18 cellular contexts compared by ENCODE assay signal in genomic region chr6:110173506-110174132, GRCh38. TPM values are rescaled to one million over a fixed set of nuclear protein-coding genes. Genes with fewer than 3 reads are reported as not detected.
A peak's percentile ranks its signal among the peaks of the same experiment; 100 is the strongest.
DNase-seq lines count a peak whose midpoint lies in the region; ATAC-seq and TF ChIP-seq lines count a peak whose summit lies in the region.
"Had no signal": no experiment of that assay in that cellular context is flagged by ENCODE, and none has a peak within 500 bp of the region (broad histone marks: within the 10 kb centered on the region; RNA-seq: fewer than 3 reads in every experiment).

No MANE protein-coding gene starts in this region.

- peaks cover 100% of the 10 kb centered on the region for H3K79me2 ChIP-seq in GM23338 (replicated peaks; ENCODE audit: insufficient read depth)

- no peaks in the 10 kb centered on the region for H3K9me2 ChIP-seq in GM23338 (ENCODE audit: insufficient read depth)

- peaks cover 47% of the 10 kb centered on the region for H3K4me1 ChIP-seq in GM23338 (ENCODE audit: insufficient read depth)
- peaks cover 0 to 5% (median 4%) of the 10 kb centered on the region in 4 donors for H3K4me1 ChIP-seq in upper lobe of left lung

- peak overlapping the region; percentile 2; the same call in 1 of the 2 replicates for H3K27ac Mint-ChIP-seq in GM23338
- H3K27ac Mint-ChIP-seq: activated T-helper 17 cell treated with anti-CD3 and anti-CD28 coated beads, Interleukin-2, amount 50 U/mL, for 72 hours; stimulated activated memory B cell treated with anti-CD40 and anti-IgM and Interleukin-4, amounts not matched to agents 10 μg/mL and 1 μg/mL and 100 μg/mL, for 72 hours had no signal

- TF ChIP-seq POLR2A in upper lobe of left lung (IDR thresholded peaks at IDR 0.05) = no peak
- TF ChIP-seq POLR2A in GM18505 (IDR thresholded peaks at IDR 0.05; ENCODE audit: borderline replicate concordance, extremely low read depth, insufficient read depth, insufficient read length) = no peak

- no peaks in the 10 kb centered on the region for H3K27me3 Mint-ChIP-seq in GM23338 (ENCODE audit: insufficient read depth, low read depth, poor library complexity)
- H3K27me3 Mint-ChIP-seq: stimulated activated memory B cell treated with anti-CD40 and anti-IgM and Interleukin-4, amounts not matched to agents 10 μg/mL and 1 μg/mL and 100 μg/mL, for 72 hours had no signal

- no peaks in the 10 kb centered on the region for H3K36me3 ChIP-seq in GM23338 (ENCODE audit: insufficient read depth)
- H3K36me3 ChIP-seq in upper lobe of left lung = no peaks in the 10 kb centered on the region
- H3K36me3 ChIP-seq: esophagus muscularis mucosa, MG63, right atrium auricular region, tibial artery had no signal

- no peak overlapping the region for H3K4me3 Mint-ChIP-seq in GM23338
- H3K4me3 Mint-ChIP-seq: activated T-helper 17 cell treated with anti-CD3 and anti-CD28 coated beads, Interleukin-2, amount 50 U/mL, for 72 hours; stimulated activated memory B cell treated with anti-CD40 and anti-IgM and Interleukin-4, amounts not matched to agents 10 μg/mL and 1 μg/mL and 100 μg/mL, for 72 hours had no signal

- H3K9me3 Mint-ChIP-seq in GM23338 = no peaks in the 10 kb centered on the region
- H3K9me3 Mint-ChIP-seq: activated T-helper 17 cell treated with anti-CD3 and anti-CD28 coated beads, Interleukin-2, amount 50 U/mL, for 72 hours; stimulated activated memory B cell treated with anti-CD40 and anti-IgM and Interleukin-4, amounts not matched to agents 10 μg/mL and 1 μg/mL and 100 μg/mL, for 72 hours had no signal

- H3K27ac ChIP-seq in GM23338 (ENCODE audit: low read depth) = no peak overlapping the region
- peak overlapping the region; percentile 19 for H3K27ac ChIP-seq in substantia nigra (ENCODE audit: low read depth, low read length, poor library complexity, severe bottlenecking)
- no peak overlapping the region for H3K27ac ChIP-seq in upper lobe of left lung
- H3K27ac ChIP-seq: esophagus muscularis mucosa, right atrium auricular region, RWPE1, tibial artery had no signal

- TF ChIP-seq CTCF in GM23338 (conservative IDR thresholded peaks at IDR 0.05; ENCODE audit: low read depth in 2 of 2) (no peak), epithelial cell of esophagus (IDR thresholded peaks at IDR 0.05; ENCODE audit: insufficient read depth, low read depth, low read length, missing control alignments) (no peak), upper lobe of left lung (IDR thresholded peaks at IDR 0.05) (no peak)

- ATAC-seq in GM23338 (peak; percentile 66), upper lobe of left lung (ENCODE audit: low FRiP score in 2 of 2) (no peak), GM18505 (IDR thresholded peaks at IDR 0.05; ENCODE audit: unreplicated experiment) (no peak)
- ATAC-seq: activated T-helper 17 cell treated with anti-CD3 and anti-CD28 coated beads, Interleukin-2, amount 50 U/mL, for 72 hours; left ventricle myocardium superior; stimulated activated memory B cell treated with anti-CD40 and anti-IgM and Interleukin-4, amounts not matched to agents 10 μg/mL and 1 μg/mL and 100 μg/mL, for 72 hours had no signal

- H3K4me3 ChIP-seq in GM23338 = no peak overlapping the region
- no peak overlapping the region for H3K4me3 ChIP-seq in epithelial cell of esophagus (ENCODE audit: low read length)
- H3K4me3 ChIP-seq in upper lobe of left lung = no peak overlapping the region
- H3K4me3 ChIP-seq: esophagus muscularis mucosa, MG63, right atrium auricular region, tibial artery had no signal

- DNase-seq in GM23338 (ENCODE audit: low spot score) (peak; percentile 35), SK-N-DZ (ENCODE audit: low spot score) (peak; percentile 59), epithelial cell of esophagus (ENCODE audit: low read depth) (peak; percentile 2), substantia nigra (lab: John Stamatoyannopoulos, UW) (peak in 1 of 49 donors; percentile 18), upper lobe of left lung (no peak), inferior parietal cortex (ENCODE audit: extremely low spot score) (no peak), NCI-H774 (lab: John Stamatoyannopoulos, UW) (no peak)
- DNase-seq: activated CD4-positive, alpha-beta T cell treated with anti-CD3 and anti-CD28 coated beads for 48 hours; left ventricle myocardium superior; MG63; occipital lobe; tibial artery had no signal

- no peaks in the 10 kb centered on the region for H3K36me3 Mint-ChIP-seq in GM23338 (ENCODE audit: low read depth)
- H3K36me3 Mint-ChIP-seq: stimulated activated memory B cell treated with anti-CD40 and anti-IgM and Interleukin-4, amounts not matched to agents 10 μg/mL and 1 μg/mL and 100 μg/mL, for 72 hours had no signal

- H3K9me3 ChIP-seq in upper lobe of left lung = no peaks in the 10 kb centered on the region
- H3K9me3 ChIP-seq: esophagus muscularis mucosa, MG63, right atrium auricular region, tibial artery had no signal

- WGBS in upper lobe of left lung, 2 donors = 90 to 95% methylated on average over 4 of the region's 4 CpGs

- no peaks in the 10 kb centered on the region for H3F3A ChIP-seq in GM23338 (replicated peaks; ENCODE audit: low read depth)

- no peak for TF ChIP-seq EP300 in upper lobe of left lung (IDR thresholded peaks at IDR 0.05)

- H3K27me3 ChIP-seq in GM23338 (ENCODE audit: insufficient read depth) (no peaks in the 10 kb centered on the region), upper lobe of left lung (no peaks in the 10 kb centered on the region)
- H3K27me3 ChIP-seq: esophagus muscularis mucosa, MG63, right atrium auricular region, tibial artery had no signal

- peaks cover 24% of the 10 kb centered on the region for H3K4me1 Mint-ChIP-seq in GM23338

- peaks cover 21% of the 10 kb centered on the region for H4K20me1 ChIP-seq in GM23338 (replicated peaks; ENCODE audit: insufficient read depth)

- no peak overlapping the region for H3K4me2 ChIP-seq in GM23338

- H2AFZ ChIP-seq in GM23338 = no peak overlapping the region

TF ChIP-seq in GM23338, 12 proteins besides CTCF, POLR2A, EP300 and RAD21:
- TF ChIP-seq REST (IDR thresholded peaks at IDR 0.05; ENCODE audit: unreplicated experiment) (peak; percentile 64), JUNB (IDR thresholded peaks at IDR 0.05; ENCODE audit: unreplicated experiment) (no peak)
TF ChIP-seq in GM23338: peak in this region for 1.

RNA-seq across cellular contexts. Expression of gene WASF1, which starts 5.9 kb away (rescaled TPM):
- 25.3 and 30.5 TPM in 2 replicates for total RNA-seq in GM23338 (2014; rRNA removed; shearing (Covaris generic))
- 27.4 and 28.1 TPM in 2 replicates for polyA plus RNA-seq in GM23338 (2016; fragmentation: Nextera tagmentation; extraction: Ambion mirVana)
- polyA plus RNA-seq in SK-N-DZ (2014; cell fraction: cytosol; rRNA removed) = 82.7 and 105 TPM in 2 replicates
- 54.9 and 104 TPM in 2 replicates for polyA plus RNA-seq in SK-N-DZ (2014; cell fraction: nucleus; rRNA removed)
- 1 to 10 TPM; 2.0 to 9.4 (median 4.3) TPM for total RNA-seq in upper lobe of left lung

RNA-seq across cellular contexts. Expression of gene CDC40, which starts 6.6 kb away (rescaled TPM):
- 24.7 and 28.9 TPM in 2 replicates for total RNA-seq in GM23338 (2014; rRNA removed; shearing (Covaris generic))
- 57.3 and 58.4 TPM in 2 replicates for polyA plus RNA-seq in GM23338 (2016; fragmentation: Nextera tagmentation; extraction: Ambion mirVana)
- polyA plus RNA-seq in SK-N-DZ (2014; cell fraction: cytosol; rRNA removed) = 21.4 and 25.1 TPM in 2 replicates
- polyA plus RNA-seq in SK-N-DZ (2014; cell fraction: nucleus; rRNA removed) = 10.5 and 12.1 TPM in 2 replicates
- 10 to 100 TPM in 5 of 6 donors, 1 to 10 TPM in 1; 10.0 to 34.5 (median 20.9) TPM for total RNA-seq in upper lobe of left lung

Comparison
In these comparisons a context has a peak if more than half of its experiments do, and no peak if none do; other contexts are left out.
1. DNase-seq: peak in GM23338 (single experiment), SK-N-DZ (single experiment) and epithelial cell of esophagus (single experiment); none in upper lobe of left lung (0 of 2), inferior parietal cortex (single experiment) and NCI-H774 (single experiment).